Comparison of ENCODE assay signal across 1 cellular context in the genomic region with DNA sequence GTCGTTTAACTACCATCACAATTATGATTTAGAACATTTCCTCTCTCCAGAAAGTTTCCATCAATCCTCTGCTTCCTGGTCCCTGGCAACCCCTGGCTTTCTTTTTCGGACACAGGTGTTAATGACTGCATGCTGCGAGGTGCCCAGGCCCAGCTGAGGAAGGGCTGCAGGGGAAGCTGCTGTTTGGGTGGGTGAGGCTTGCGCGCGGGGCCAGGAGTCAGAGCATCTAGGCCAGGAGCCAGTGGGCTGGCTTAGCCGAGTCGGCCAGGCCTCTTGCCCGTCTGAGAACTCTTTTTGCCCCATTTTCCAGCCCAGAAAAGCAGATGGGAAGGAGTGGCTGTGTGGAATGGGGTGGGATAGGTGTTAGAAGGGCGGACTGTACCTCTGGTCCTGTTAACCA.
TF ChIP-seq lines count a peak whose summit lies in the region.

No MANE protein-coding gene starts in this region.

TF ChIP-seq in H1, 55 proteins besides CTCF, POLR2A, EP300 and RAD21 (continued from another document):
- no peak for TF ChIP-seq SUZ12 (IDR thresholded peaks at IDR 0.05; ENCODE audit: low read length)
